In the genomic region with DNA sequence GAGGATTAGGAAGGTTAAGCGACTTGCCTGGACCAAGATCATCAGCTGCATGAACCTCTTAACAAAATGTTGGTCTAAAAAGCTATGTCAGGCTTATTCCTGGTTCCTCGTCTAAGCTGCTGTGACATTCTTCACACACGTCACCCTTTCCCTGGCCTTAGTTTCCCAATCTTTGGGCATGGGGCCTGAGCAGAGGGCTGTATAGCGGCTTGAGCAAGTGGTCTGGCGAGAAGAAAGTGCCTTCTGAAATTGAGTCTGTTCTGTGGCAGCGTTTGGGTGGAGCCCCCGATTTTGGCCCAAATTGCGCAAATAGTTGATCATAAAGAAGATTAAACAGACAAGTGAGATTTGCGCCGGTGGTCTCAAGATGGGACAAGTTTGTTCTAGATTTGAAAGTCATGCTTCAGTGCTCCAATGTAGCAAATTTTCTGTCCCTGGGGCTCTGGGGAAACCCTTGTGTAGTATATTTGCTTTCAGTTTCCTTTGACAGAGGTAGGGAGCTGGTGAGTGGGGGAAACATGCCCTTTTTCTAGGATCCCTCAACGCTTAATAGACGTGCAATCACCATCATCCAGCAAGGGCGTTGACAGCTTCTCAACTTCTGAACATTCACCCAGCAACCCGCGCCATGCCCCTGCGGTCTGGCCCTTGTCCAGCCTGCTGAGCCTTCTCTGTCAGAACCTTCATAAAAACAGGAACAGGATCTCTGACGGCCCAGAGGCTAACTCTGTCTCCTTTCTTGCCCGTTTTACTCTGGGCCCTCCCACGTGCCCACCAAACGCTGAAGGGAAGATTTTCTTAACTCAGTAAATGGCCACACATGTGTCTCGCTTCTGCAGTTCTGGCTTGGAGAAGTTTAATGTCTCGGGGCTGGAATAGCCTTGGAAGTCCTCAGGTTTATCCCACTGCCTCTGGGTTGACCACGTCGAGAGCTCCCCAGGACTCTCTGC, we compare ENCODE assay signal across 8 cellular contexts. TPM values are rescaled to one million over a fixed set of nuclear protein-coding genes. Genes with fewer than 3 reads are reported as not detected.
DNase-seq lines count a peak whose midpoint lies in the region; ATAC-seq and TF ChIP-seq lines count a peak whose summit lies in the region.

No MANE protein-coding gene starts in this region.

- no peak overlapping the region for H3K27ac ChIP-seq in transverse colon

- no peak for TF ChIP-seq POLR2A in transverse colon (IDR thresholded peaks at IDR 0.05)

- H3K9me3 ChIP-seq in transverse colon = no peaks in the 10 kb centered on the region

- no peak overlapping the region for H3K4me3 ChIP-seq in transverse colon

- 60 to 68% methylated on average over 7 to 24 of the region's 24 CpGs for WGBS in transverse colon (ENCODE audit: low coverage in 1 of 2), 2 donors

- in situ Hi-C loops in transverse colon (cut with MboI; ENCODE audit: low pct_ligation_motif_present in 1 of 4, low pct_unique_long_range_greater_than_20kb in 1 of 4, low sequenced_read_pairs in 3 of 4) = no loop called here

- TF ChIP-seq EP300 in transverse colon (IDR thresholded peaks at IDR 0.05; ENCODE audit: low read depth) = no peak

- H3K36me3 ChIP-seq in transverse colon = no peaks in the 10 kb centered on the region

- H3K27me3 ChIP-seq in transverse colon = peaks cover 10% of the 10 kb centered on the region

- DNase-seq in CMK (ENCODE audit: low read depth) (peak; percentile 48), left lobe of liver (ENCODE audit: low spot score) (peak; percentile 57), transverse colon (peak; percentile 64), NCI-H146 treated with DMSO at 0.1 percent for 48 hours (lab: John Stamatoyannopoulos, UW; ENCODE audit: unreplicated experiment) (no peak), NCI-H1105 (lab: John Stamatoyannopoulos, UW) (no peak)
- peak; percentile 18 for DNase-seq in activated CD8-positive, alpha-beta memory T cell treated with anti-CD3 and anti-CD28 coated beads, Interleukin-2, amount 50 U/mL, for 4 hours

- no peaks in the 10 kb centered on the region for H3K4me1 ChIP-seq in transverse colon

- intact Hi-C loops in transverse colon (cut with DNase I; ENCODE audit: low total_unique reads) = no loop called here

- peak; percentile 60 for ATAC-seq in GM19463 (IDR thresholded peaks at IDR 0.05; ENCODE audit: unreplicated experiment)
- peak; percentile 31 for ATAC-seq in HG03469 (IDR thresholded peaks at IDR 0.05; ENCODE audit: unreplicated experiment)
- peak; percentile 43 for ATAC-seq in left lobe of liver

- TF ChIP-seq CTCF in transverse colon (IDR thresholded peaks at IDR 0.05) = no peak

RNA-seq across cellular contexts. Expression of a gene that starts 58.4 kb away (rescaled TPM):
- total RNA-seq in left lobe of liver (3.5 TPM), transverse colon (100 to 1,000 TPM in 1 of 4 donors, 10 to 100 TPM in 3; 32.9 to 132 (median 58.8) TPM)

Comparison
In these comparisons a context has a peak if more than half of its experiments do, and no peak if none do; other contexts are left out.
1. DNase-seq: peak in CMK (single experiment), activated CD8-positive, alpha-beta memory T cell treated with anti-CD3 and anti-CD28 coated beads, Interleukin-2, amount 50 U/mL, for 4 hours (single experiment), left lobe of liver (single experiment) and transverse colon (single experiment); none in NCI-H146 treated with DMSO at 0.1 percent for 48 hours (single experiment) and NCI-H1105 (single experiment).
2. Peak in every context shown above with its lines, with median percentiles within 50 percentile points of each other: ATAC-seq.